In the genomic region with DNA sequence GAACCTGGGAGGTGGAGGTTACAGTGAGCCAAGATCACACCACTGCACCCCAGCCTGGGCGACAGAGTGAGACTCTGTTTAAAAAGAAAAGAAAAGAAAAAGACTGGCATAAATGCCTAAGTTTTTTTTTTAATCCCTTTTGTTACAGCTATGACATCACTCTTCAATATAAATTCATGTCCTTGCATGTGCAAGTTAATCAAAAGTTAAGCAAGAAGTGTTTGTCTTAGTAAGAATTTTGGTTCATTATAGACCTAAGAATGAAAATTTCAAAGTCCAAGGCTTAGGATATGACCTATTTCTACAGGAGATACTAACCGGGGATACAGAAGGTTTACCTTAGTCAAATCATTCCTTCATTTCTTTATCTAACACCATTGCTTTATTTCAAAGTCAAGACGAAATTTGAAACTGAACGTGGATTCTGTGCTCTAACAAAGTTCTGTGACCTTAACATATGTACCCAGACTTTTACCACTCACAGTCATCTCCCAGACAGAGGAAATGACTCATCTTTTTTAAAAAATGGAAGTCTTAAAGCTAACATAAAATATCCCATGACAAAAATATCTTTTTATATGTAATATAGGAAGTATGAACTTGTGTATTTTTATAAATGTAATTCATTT, we compare ENCODE assay signal across 1 cellular context.
TF ChIP-seq lines count a peak whose summit lies in the region.

No MANE protein-coding gene starts in this region.

TF ChIP-seq in GM12878, 131 proteins besides CTCF, POLR2A, EP300 and RAD21 (continued from another document):
- TF ChIP-seq ZNF592 (IDR thresholded peaks at IDR 0.05) (no peak), NR2C2 (IDR thresholded peaks at IDR 0.05; ENCODE audit: borderline replicate concordance, control insufficient read depth, insufficient read length, low read depth) (no peak), GABPA (IDR thresholded peaks at IDR 0.05; ENCODE audit: low read depth) (no peak), ATF2 (IDR thresholded peaks at IDR 0.05; ENCODE audit: low read length) (peak; percentile 78), ATF7 (IDR thresholded peaks at IDR 0.05; ENCODE audit: low read depth) (peak; percentile 59), ZNF24 (IDR thresholded peaks at IDR 0.05) (peak; percentile 87), TARDBP (IDR thresholded peaks at IDR 0.05; ENCODE audit: borderline replicate concordance) (no peak), E2F8 (IDR thresholded peaks at IDR 0.05; ENCODE audit: low read depth, partially characterized antibody) (no peak), RUNX3 (IDR thresholded peaks at IDR 0.05; ENCODE audit: low read length) (peak; percentile 45; the same call in 1 of the 2 replicates), ZNF687 (IDR thresholded peaks at IDR 0.05) (peak; percentile 39; the same call in 1 of the 2 replicates), BCLAF1 (IDR thresholded peaks at IDR 0.05) (no peak), RELB (IDR thresholded peaks at IDR 0.05; ENCODE audit: low read depth) (no peak), FOXM1 (IDR thresholded peaks at IDR 0.05; ENCODE audit: low read depth, low read length) (peak; percentile 40; the same call in 1 of the 2 replicates)
- TF ChIP-seq, protein P1, sequence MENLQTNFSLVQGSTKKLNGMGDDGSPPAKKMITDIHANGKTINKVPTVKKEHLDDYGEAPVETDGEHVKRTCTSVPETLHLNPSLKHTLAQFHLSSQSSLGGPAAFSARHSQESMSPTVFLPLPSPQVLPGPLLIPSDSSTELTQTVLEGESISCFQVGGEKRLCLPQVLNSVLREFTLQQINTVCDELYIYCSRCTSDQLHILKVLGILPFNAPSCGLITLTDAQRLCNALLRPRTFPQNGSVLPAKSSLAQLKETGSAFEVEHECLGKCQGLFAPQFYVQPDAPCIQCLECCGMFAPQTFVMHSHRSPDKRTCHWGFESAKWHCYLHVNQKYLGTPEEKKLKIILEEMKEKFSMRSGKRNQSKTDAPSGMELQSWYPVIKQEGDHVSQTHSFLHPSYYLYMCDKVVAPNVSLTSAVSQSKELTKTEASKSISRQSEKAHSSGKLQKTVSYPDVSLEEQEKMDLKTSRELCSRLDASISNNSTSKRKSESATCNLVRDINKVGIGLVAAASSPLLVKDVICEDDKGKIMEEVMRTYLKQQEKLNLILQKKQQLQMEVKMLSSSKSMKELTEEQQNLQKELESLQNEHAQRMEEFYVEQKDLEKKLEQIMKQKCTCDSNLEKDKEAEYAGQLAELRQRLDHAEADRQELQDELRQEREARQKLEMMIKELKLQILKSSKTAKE (IDR thresholded peaks at IDR 0.05; ENCODE audit: low read depth, poor library complexity, severe bottlenecking): peak; percentile 67
